ENCODE assay signal across 9 cellular contexts in genomic region chr1:156497078-156497742, GRCh38. TPM values are rescaled to one million over a fixed set of nuclear protein-coding genes. Genes with fewer than 3 reads are reported as not detected.
A peak's percentile ranks its signal among the peaks of the same experiment; 100 is the strongest.
DNase-seq lines count a peak whose midpoint lies in the region; ATAC-seq and TF ChIP-seq lines count a peak whose summit lies in the region.
"Had no signal": no experiment of that assay in that cellular context is flagged by ENCODE, and none has a peak within 500 bp of the region (broad histone marks: within the 10 kb centered on the region; RNA-seq: fewer than 3 reads in every experiment).

No MANE protein-coding gene starts in this region.

- no peaks in the 10 kb centered on the region for H3K27me3 Mint-ChIP-seq in activated CD4-positive, alpha-beta T cell treated with anti-CD3 and anti-CD28 coated beads, Interleukin-2, amount 10 ng/mL, durations not matched to agents 7 days and 5 days
- H3K27me3 Mint-ChIP-seq in memory B cell (no peaks in the 10 kb centered on the region), WTC11 (ENCODE audit: low read depth) (peaks cover 4% of the 10 kb centered on the region), mesothelial cell of epicardium (ENCODE audit: low read depth) (no peaks in the 10 kb centered on the region)

- POLR2A ChIA-PET in activated CD4-positive, alpha-beta T cell treated with anti-CD3 and anti-CD28 coated beads, Interleukin-2, amount 10 ng/mL, durations not matched to agents 7 days and 5 days (lab: Charles Lee) = no interaction called here
- POLR2A ChIA-PET in WTC11 (lab: Charles Lee) = no interaction called here

- H3K36me3 ChIP-seq in thyroid gland = no peaks in the 10 kb centered on the region

- no peak for TF ChIP-seq CTCF in thyroid gland (IDR thresholded peaks at IDR 0.05)
- TF ChIP-seq CTCF in WTC11 (IDR thresholded peaks at IDR 0.05) = no peak
- no peak for TF ChIP-seq CTCF in mesothelial cell of epicardium (IDR thresholded peaks at IDR 0.05; ENCODE audit: unreplicated experiment)

- intact Hi-C loops in thyroid gland (cut with DNase I) = loop anchor here (5.0 kb wide), 1 partner anchor 35 kb away; no protein-coding TSS in a partner anchor

- no peak overlapping the region for H3K4me3 ChIP-seq in thyroid gland (replicated peaks in 1 of 3)

- H3K27me3 ChIP-seq in thyroid gland = no peaks in the 10 kb centered on the region

- peak overlapping the region; percentile 72 for H3K27ac ChIP-seq in angular gyrus (ENCODE audit: low read depth, low read length)
- peak overlapping the region in 2 of 3 donors; percentile 100 for H3K27ac ChIP-seq in thyroid gland

- peaks cover 31% of the 10 kb centered on the region for H3K36me3 Mint-ChIP-seq in activated CD4-positive, alpha-beta T cell treated with anti-CD3 and anti-CD28 coated beads, Interleukin-2, amount 10 ng/mL, durations not matched to agents 7 days and 5 days (ENCODE audit: low read depth)
- H3K36me3 Mint-ChIP-seq in memory B cell = peaks cover 2% of the 10 kb centered on the region
- H3K36me3 Mint-ChIP-seq in WTC11 = no peaks in the 10 kb centered on the region
- H3K36me3 Mint-ChIP-seq in mesothelial cell of epicardium = no peaks in the 10 kb centered on the region

- no peak overlapping the region for H3K27ac Mint-ChIP-seq in activated CD4-positive, alpha-beta T cell treated with anti-CD3 and anti-CD28 coated beads, Interleukin-2, amount 10 ng/mL, durations not matched to agents 7 days and 5 days
- H3K27ac Mint-ChIP-seq in memory B cell (peak overlapping the region; percentile 97), WTC11 (no peak overlapping the region), mesothelial cell of epicardium (no peak overlapping the region)

- peaks cover 71% of the 10 kb centered on the region for H3K4me1 Mint-ChIP-seq in activated CD4-positive, alpha-beta T cell treated with anti-CD3 and anti-CD28 coated beads, Interleukin-2, amount 10 ng/mL, durations not matched to agents 7 days and 5 days
- H3K4me1 Mint-ChIP-seq in memory B cell = peaks cover 59% of the 10 kb centered on the region
- peaks cover 68% of the 10 kb centered on the region for H3K4me1 Mint-ChIP-seq in WTC11
- peaks cover 63% of the 10 kb centered on the region for H3K4me1 Mint-ChIP-seq in mesothelial cell of epicardium

- H3K9me3 Mint-ChIP-seq in activated CD4-positive, alpha-beta T cell treated with anti-CD3 and anti-CD28 coated beads, Interleukin-2, amount 10 ng/mL, durations not matched to agents 7 days and 5 days = peaks cover 1% of the 10 kb centered on the region
- H3K9me3 Mint-ChIP-seq in memory B cell = no peaks in the 10 kb centered on the region
- H3K9me3 Mint-ChIP-seq in WTC11 = no peaks in the 10 kb centered on the region
- H3K9me3 Mint-ChIP-seq in mesothelial cell of epicardium = no peaks in the 10 kb centered on the region

- ATAC-seq in memory B cell (ENCODE audit: low read depth) (no peak), WTC11 (no peak)
- ATAC-seq: PC-3 had no signal

- H3K4me1 ChIP-seq in thyroid gland = peaks cover 71 to 72% of the 10 kb centered on the region in 2 donors

- CTCF ChIA-PET in activated CD4-positive, alpha-beta T cell treated with anti-CD3 and anti-CD28 coated beads, Interleukin-2, amount 10 ng/mL, durations not matched to agents 7 days and 5 days (lab: Charles Lee) = interaction anchor here (1.2 to 1.7 kb wide), 3 partner anchors 11 to 112 kb away, joined by 3 to 11 read pairs (median 4); no protein-coding TSS in a partner anchor
- CTCF ChIA-PET in WTC11 (lab: Charles Lee) = interaction anchor here (0.5 to 4.6 kb wide), 7 partner anchors 8 to 111 kb away, joined by 3 to 68 read pairs (median 6); no protein-coding TSS in a partner anchor

- H3K4me3 Mint-ChIP-seq in activated CD4-positive, alpha-beta T cell treated with anti-CD3 and anti-CD28 coated beads, Interleukin-2, amount 10 ng/mL, durations not matched to agents 7 days and 5 days = peak overlapping the region; percentile 25
- peak overlapping the region; percentile 67 for H3K4me3 Mint-ChIP-seq in memory B cell
- no peak overlapping the region for H3K4me3 Mint-ChIP-seq in WTC11
- no peak overlapping the region for H3K4me3 Mint-ChIP-seq in mesothelial cell of epicardium

- H3K9me3 ChIP-seq in thyroid gland = no peaks in the 10 kb centered on the region

- no peak for TF ChIP-seq POLR2A in thyroid gland (IDR thresholded peaks at IDR 0.05)

- 69 to 73% methylated on average over 10 to 11 of the region's 11 CpGs for WGBS in thyroid gland, 2 donors

- no peak for DNase-seq in activated CD4-positive, alpha-beta T cell treated with anti-CD3 and anti-CD28 coated beads, Interleukin-2, amount 10 ng/mL, durations not matched to agents 7 days and 5 days
- DNase-seq in activated CD4-positive, alpha-beta T cell treated with anti-CD3 and anti-CD28 coated beads for 4 hours = no peak
- no peak for DNase-seq in memory B cell (ENCODE audit: low spot score in 2 of 2)
- DNase-seq in thyroid gland = no peak
- DNase-seq in WTC11 (ENCODE audit: low spot score) = no peak
- no peak for DNase-seq in GDM1 (lab: John Stamatoyannopoulos, UW)
- DNase-seq in mesothelial cell of epicardium (ENCODE audit: low spot score in 2 of 2, unreplicated experiment in 2 of 2) = no peak
- DNase-seq: PC-3 had no signal

TF ChIP-seq in WTC11, 78 proteins besides CTCF, POLR2A, EP300 and RAD21:
- TF ChIP-seq TEAD1 (CRISPR knock-in tag; IDR thresholded peaks at IDR 0.05) (no peak), ZBTB21 (CRISPR knock-in tag; IDR thresholded peaks at IDR 0.05; ENCODE audit: borderline replicate concordance) (no peak), ZNF317 (CRISPR knock-in tag; IDR thresholded peaks at IDR 0.05; ENCODE audit: borderline replicate concordance, low read depth) (no peak), EMX1 (CRISPR knock-in tag; IDR thresholded peaks at IDR 0.05) (no peak), GTF2I (CRISPR knock-in tag; conservative IDR thresholded peaks at IDR 0.05) (no peak), FOXP4 (CRISPR knock-in tag; IDR thresholded peaks at IDR 0.05) (no peak), CREB1 (CRISPR knock-in tag; IDR thresholded peaks at IDR 0.05) (no peak), SMAD3 (CRISPR knock-in tag; IDR thresholded peaks at IDR 0.05; ENCODE audit: borderline replicate concordance) (no peak), SP1 (CRISPR knock-in tag; conservative IDR thresholded peaks at IDR 0.05) (no peak), OVOL2 (CRISPR knock-in tag; IDR thresholded peaks at IDR 0.05; ENCODE audit: borderline replicate concordance) (no peak), NR1H2 (CRISPR knock-in tag; IDR thresholded peaks at IDR 0.05) (no peak), MXD4 (CRISPR knock-in tag; IDR thresholded peaks at IDR 0.05; ENCODE audit: borderline replicate concordance) (no peak), TP53 (CRISPR knock-in tag; IDR thresholded peaks at IDR 0.05) (no peak), USF1 (CRISPR knock-in tag; IDR thresholded peaks at IDR 0.05) (no peak), ZBTB43 (CRISPR knock-in tag; IDR thresholded peaks at IDR 0.05) (no peak), ZNF219 (CRISPR knock-in tag; IDR thresholded peaks at IDR 0.05; ENCODE audit: borderline replicate concordance) (no peak), ETV6 (CRISPR knock-in tag; IDR thresholded peaks at IDR 0.05) (no peak), E2F1 (CRISPR knock-in tag; IDR thresholded peaks at IDR 0.05) (no peak)

RNA-seq across cellular contexts. Expression of gene MEF2D, which starts 3.4 kb away (rescaled TPM):
- total RNA-seq in activated CD4-positive, alpha-beta T cell treated with anti-CD3 and anti-CD28 coated beads, Interleukin-2, amount 10 ng/mL, durations not matched to agents 7 days and 5 days = 10 to 100 TPM; 34.0 to 39.4 TPM
- 10 to 100 TPM; 26.4 to 80.6 (median 32.0) TPM for total RNA-seq in thyroid gland
- 20.6 to 24.1 TPM (median 24.0 TPM) in 3 replicates for total RNA-seq in WTC11 (2021)
- 37.4 to 40.9 TPM (median 37.8 TPM) in 3 replicates for total RNA-seq in mesothelial cell of epicardium

Comparison
In these comparisons a context has a peak if more than half of its experiments do, and no peak if none do; other contexts are left out.
1. H3K4me3 Mint-ChIP-seq: peak in activated CD4-positive, alpha-beta T cell treated with anti-CD3 and anti-CD28 coated beads, Interleukin-2, amount 10 ng/mL, durations not matched to agents 7 days and 5 days (single experiment) and memory B cell (single experiment); none in WTC11 (single experiment) and mesothelial cell of epicardium (single experiment).